9 cellular contexts compared by ENCODE assay signal in genomic region chr20:54172856-54173652, GRCh38.
A peak's percentile ranks its signal among the peaks of the same experiment; 100 is the strongest.
DNase-seq lines count a peak whose midpoint lies in the region; ATAC-seq lines count a peak whose summit lies in the region.
"Had no signal": no experiment of that assay in that cellular context is flagged by ENCODE, and none has a peak within 500 bp of the region (broad histone marks: within the 10 kb centered on the region; RNA-seq: fewer than 3 reads in every experiment).

No MANE protein-coding gene starts in this region.

- H3K4me3 ChIP-seq in iPS-11a (ENCODE audit: low read depth, low read length), result peak overlapping the region; percentile 27

- peak; percentile 45 for DNase-seq in activated T-cell treated with anti-CD3 and anti-CD28 coated beads, Interleukin-2, amount 50 U/mL, for 24 hours
- DNase-seq in activated T-cell treated with anti-CD3 and anti-CD28 coated beads, Interleukin-2, amount 50 U/mL, for 1 hour, result no peak
- no peak for DNase-seq in T-helper 2 cell treated with Interferon-gamma antibody and Interleukin-4, amounts not matched to agents 5 μg/mL and 100 μg/mL, for 36 hours (ENCODE audit: low spot score)
- DNase-seq in stimulated activated naive B cell treated with anti-CD40 and anti-IgM and Interleukin-4, amounts not matched to agents 10 μg/mL and 1 μg/mL and 100 μg/mL, for 72 hours, result no peak
- no peak for DNase-seq in HPDE6-E6E7 (ENCODE audit: extremely low spot score)
- DNase-seq: DND-41 had no signal

- H3K27me3 Mint-ChIP-seq in activated T-cell treated with anti-CD3 and anti-CD28 coated beads, Interleukin-2, amount 50 U/mL, for 24 hours, result peaks cover 88% of the 10 kb centered on the region
- peaks cover 77% of the 10 kb centered on the region for H3K27me3 Mint-ChIP-seq in T-helper 2 cell treated with Interferon-gamma antibody and Interleukin-4, amounts not matched to agents 5 μg/mL and 100 μg/mL, for 36 hours (ENCODE audit: low read depth)
- H3K27me3 Mint-ChIP-seq in stimulated activated naive B cell treated with anti-CD40 and anti-IgM and Interleukin-4, amounts not matched to agents 10 μg/mL and 1 μg/mL and 100 μg/mL, for 72 hours, result peaks cover 66 to 72% of the 10 kb centered on the region in 2 donors

- no peaks in the 10 kb centered on the region for H3K36me3 Mint-ChIP-seq in activated T-cell treated with anti-CD3 and anti-CD28 coated beads, Interleukin-2, amount 50 U/mL, for 24 hours (ENCODE audit: low read depth)
- no peaks in the 10 kb centered on the region for H3K36me3 Mint-ChIP-seq in T-helper 2 cell treated with Interferon-gamma antibody and Interleukin-4, amounts not matched to agents 5 μg/mL and 100 μg/mL, for 36 hours (ENCODE audit: low read depth)
- no peaks in the 10 kb centered on the region for H3K36me3 Mint-ChIP-seq in stimulated activated naive B cell treated with anti-CD40 and anti-IgM and Interleukin-4, amounts not matched to agents 10 μg/mL and 1 μg/mL and 100 μg/mL, for 72 hours

- no peak overlapping the region for H3K27ac Mint-ChIP-seq in activated T-cell treated with anti-CD3 and anti-CD28 coated beads, Interleukin-2, amount 50 U/mL, for 24 hours
- H3K27ac Mint-ChIP-seq in T-helper 2 cell treated with Interferon-gamma antibody and Interleukin-4, amounts not matched to agents 5 μg/mL and 100 μg/mL, for 36 hours, result no peak overlapping the region
- H3K27ac Mint-ChIP-seq in stimulated activated naive B cell treated with anti-CD40 and anti-IgM and Interleukin-4, amounts not matched to agents 10 μg/mL and 1 μg/mL and 100 μg/mL, for 72 hours, result no peak overlapping the region

- no peak for ATAC-seq in stimulated activated naive B cell treated with anti-CD40 and anti-IgM and Interleukin-4, amounts not matched to agents 10 μg/mL and 1 μg/mL and 100 μg/mL, for 72 hours (replicated peaks)
- ATAC-seq in HG03196 (IDR thresholded peaks at IDR 0.05; ENCODE audit: unreplicated experiment) (no peak), GM21786 (IDR thresholded peaks at IDR 0.05; ENCODE audit: unreplicated experiment) (no peak)

- peaks cover 22% of the 10 kb centered on the region for H3K4me1 Mint-ChIP-seq in activated T-cell treated with anti-CD3 and anti-CD28 coated beads, Interleukin-2, amount 50 U/mL, for 24 hours (ENCODE audit: low read depth)
- peaks cover 12% of the 10 kb centered on the region for H3K4me1 Mint-ChIP-seq in T-helper 2 cell treated with Interferon-gamma antibody and Interleukin-4, amounts not matched to agents 5 μg/mL and 100 μg/mL, for 36 hours (ENCODE audit: low read depth)
- peaks cover 15 to 19% of the 10 kb centered on the region in 2 donors for H3K4me1 Mint-ChIP-seq in stimulated activated naive B cell treated with anti-CD40 and anti-IgM and Interleukin-4, amounts not matched to agents 10 μg/mL and 1 μg/mL and 100 μg/mL, for 72 hours

- no peaks in the 10 kb centered on the region for H3K9me3 Mint-ChIP-seq in activated T-cell treated with anti-CD3 and anti-CD28 coated beads, Interleukin-2, amount 50 U/mL, for 24 hours
- H3K9me3 Mint-ChIP-seq in T-helper 2 cell treated with Interferon-gamma antibody and Interleukin-4, amounts not matched to agents 5 μg/mL and 100 μg/mL, for 36 hours, result no peaks in the 10 kb centered on the region
- no peaks in the 10 kb centered on the region for H3K9me3 Mint-ChIP-seq in stimulated activated naive B cell treated with anti-CD40 and anti-IgM and Interleukin-4, amounts not matched to agents 10 μg/mL and 1 μg/mL and 100 μg/mL, for 72 hours

- H3K4me3 Mint-ChIP-seq in activated T-cell treated with anti-CD3 and anti-CD28 coated beads, Interleukin-2, amount 50 U/mL, for 24 hours, result peak overlapping the region; percentile 48
- H3K4me3 Mint-ChIP-seq in T-helper 2 cell treated with Interferon-gamma antibody and Interleukin-4, amounts not matched to agents 5 μg/mL and 100 μg/mL, for 36 hours, result peak overlapping the region; percentile 43
- peak overlapping the region; percentile 43 to 56 for H3K4me3 Mint-ChIP-seq in stimulated activated naive B cell treated with anti-CD40 and anti-IgM and Interleukin-4, amounts not matched to agents 10 μg/mL and 1 μg/mL and 100 μg/mL, for 72 hours
